Comparison of ENCODE assay signal across 1 cellular context in genomic region chr1:112506731-112507130, GRCh38.
TF ChIP-seq lines count a peak whose summit lies in the region.

No MANE protein-coding gene starts in this region.

TF ChIP-seq in GM23338, 12 proteins besides CTCF, POLR2A, EP300 and RAD21 (continued from another document):
- TF ChIP-seq REST (IDR thresholded peaks at IDR 0.05; ENCODE audit: unreplicated experiment) = no peak
- no peak for TF ChIP-seq ZNF114 (CRISPR knock-in tag; IDR thresholded peaks at IDR 0.05)
- TF ChIP-seq ZNF462 (CRISPR knock-in tag; IDR thresholded peaks at IDR 0.05) = no peak
- TF ChIP-seq STAT1 (IDR thresholded peaks at IDR 0.05; ENCODE audit: unreplicated experiment) = no peak
- no peak for TF ChIP-seq POLR2AphosphoS5 (IDR thresholded peaks at IDR 0.05; ENCODE audit: low read depth)
TF ChIP-seq in GM23338: peak in this region for 0.
